Comparison of ENCODE assay signal across 22 cellular contexts in the genomic region with DNA sequence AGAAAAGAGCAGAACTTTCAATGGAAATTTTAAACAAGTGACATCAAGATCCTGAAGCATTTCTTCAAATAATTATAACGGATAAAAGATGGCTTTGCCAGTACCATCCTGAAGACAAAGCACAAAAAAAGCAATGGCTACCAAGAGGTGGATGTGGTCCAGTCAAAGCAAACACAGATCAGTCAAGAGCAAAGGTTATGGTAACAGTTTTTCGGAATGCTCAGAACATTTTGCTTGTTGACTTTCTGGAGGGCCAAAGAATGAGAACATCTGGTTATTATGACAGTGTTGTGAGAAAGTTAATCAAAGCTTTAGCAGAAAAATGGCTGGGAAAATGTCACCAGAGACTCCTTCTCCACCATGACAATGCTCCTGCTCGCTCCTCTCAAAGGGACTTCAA. TPM values are rescaled to one million over a fixed set of nuclear protein-coding genes. Genes with fewer than 3 reads are reported as not detected.
DNase-seq lines count a peak whose midpoint lies in the region; ATAC-seq, FAIRE-seq and TF ChIP-seq lines count a peak whose summit lies in the region.
"Had no signal": no experiment of that assay in that cellular context is flagged by ENCODE, and none has a peak within 500 bp of the region (broad histone marks: within the 10 kb centered on the region; RNA-seq: fewer than 3 reads in every experiment).

No MANE protein-coding gene starts in this region.

- H2BK5ac ChIP-seq in mesenchymal stem cell (ENCODE audit: low read depth, low read length, poor library complexity, severe bottlenecking): no peak overlapping the region

- ATAC-seq in stimulated activated naive B cell treated with anti-CD40 and anti-IgM and Interleukin-4, amounts not matched to agents 10 μg/mL and 1 μg/mL and 100 μg/mL, for 72 hours (replicated peaks): no peak
- ATAC-seq: GM12878, Right ventricle myocardium inferior had no signal

- H3K27ac ChIP-seq in astrocyte (ENCODE audit: low read depth, low read length) (no peak overlapping the region), esophagus muscularis mucosa (replicated peaks in 1 of 4) (no peak overlapping the region), mesenchymal stem cell (ENCODE audit: low read length, poor library complexity, severe bottlenecking) (no peak overlapping the region)
- H3K27ac ChIP-seq: BLaER1 treated with 17β-estradiol and CSF1 and Interleukin-3, amounts not matched to agents 10 nM and 100 nM; Peyer's patch had no signal

- no peak overlapping the region for H2AK5ac ChIP-seq in mesenchymal stem cell (ENCODE audit: low read length, severe bottlenecking)

- peaks cover 16% of the 10 kb centered on the region for H3K4me1 ChIP-seq in astrocyte (ENCODE audit: insufficient read depth, low read length)
- H3K4me1 ChIP-seq in esophagus muscularis mucosa: peaks cover 0 to 18% (median 14%) of the 10 kb centered on the region in 4 donors
- H3K4me1 ChIP-seq in mesenchymal stem cell (ENCODE audit: control insufficient read depth, insufficient read depth, low read depth, low read length): peaks cover 24% of the 10 kb centered on the region
- H3K4me1 ChIP-seq: Peyer's patch had no signal

- H3K36me3 ChIP-seq in astrocyte (ENCODE audit: insufficient read depth, low read length) (peaks cover 26% of the 10 kb centered on the region), esophagus muscularis mucosa (peaks cover 0 to 4% (median 0%) of the 10 kb centered on the region in 4 donors), mesenchymal stem cell (ENCODE audit: control insufficient read depth in 1 of 2, insufficient read depth in 2 of 2, low read depth in 1 of 2, low read length in 2 of 2) (peaks cover 0 to 72% of the 10 kb centered on the region in 2 experiments)
- H3K36me3 ChIP-seq: BLaER1 treated with 17β-estradiol and CSF1 and Interleukin-3, amounts not matched to agents 10 nM and 100 nM; Peyer's patch had no signal

- no peaks in the 10 kb centered on the region for H3K9me3 Mint-ChIP-seq in astrocyte (ENCODE audit: unreplicated experiment)
- H3K9me3 Mint-ChIP-seq in stimulated activated naive B cell treated with anti-CD40 and anti-IgM and Interleukin-4, amounts not matched to agents 10 μg/mL and 1 μg/mL and 100 μg/mL, for 72 hours: no peaks in the 10 kb centered on the region
- H3K9me3 Mint-ChIP-seq: CD8-positive, alpha-beta memory T cell; H9 had no signal

- no peak overlapping the region for H3K4me3 Mint-ChIP-seq in astrocyte (ENCODE audit: unreplicated experiment)
- H3K4me3 Mint-ChIP-seq in stimulated activated naive B cell treated with anti-CD40 and anti-IgM and Interleukin-4, amounts not matched to agents 10 μg/mL and 1 μg/mL and 100 μg/mL, for 72 hours: no peak overlapping the region
- H3K4me3 Mint-ChIP-seq: CD8-positive, alpha-beta memory T cell; H9 had no signal

- no peak overlapping the region for H4K91ac ChIP-seq in mesenchymal stem cell (ENCODE audit: low read length)

- intact Hi-C loops in esophagus muscularis mucosa (cut with DNase I): loop anchor here (10.0 kb wide), 1 partner anchor 246 kb away; no protein-coding TSS in a partner anchor

- H3K14ac ChIP-seq in mesenchymal stem cell (ENCODE audit: low read length in 2 of 2): no peak overlapping the region

- no peak overlapping the region for H2AFZ ChIP-seq in astrocyte (ENCODE audit: low read depth, low read length)
- H2AFZ ChIP-seq in mesenchymal stem cell (ENCODE audit: low read depth, low read length): no peak overlapping the region

- in situ Hi-C loops in G401 (cut with HindIII; ENCODE audit: low sequenced_read_pairs): no loop called here
- in situ Hi-C loops in ACHN (cut with HindIII; ENCODE audit: low pct_ligation_motif_present, low pct_unique_long_range_greater_than_20kb, low sequenced_read_pairs): no loop called here

- WGBS in esophagus muscularis mucosa: 52% methylated on average over 3 of the region's 3 CpGs
- WGBS in mesenchymal stem cell: 58% methylated on average over 2 of the region's 3 CpGs

- H2BK15ac ChIP-seq in mesenchymal stem cell (ENCODE audit: low read depth, poor library complexity, severe bottlenecking): no peak overlapping the region

- H3K9me3 ChIP-seq in astrocyte (ENCODE audit: insufficient read depth, low read depth, low read length) (no peaks in the 10 kb centered on the region), esophagus muscularis mucosa (no peaks in the 10 kb centered on the region), mesenchymal stem cell (ENCODE audit: control insufficient read depth, low read length) (no peaks in the 10 kb centered on the region)
- H3K9me3 ChIP-seq: BLaER1 treated with 17β-estradiol and CSF1 and Interleukin-3, amounts not matched to agents 10 nM and 100 nM; MG63; Peyer's patch had no signal

- no peak overlapping the region for H2BK120ac ChIP-seq in mesenchymal stem cell (ENCODE audit: low read depth, low read length)

- H3K27me3 ChIP-seq in astrocyte (ENCODE audit: insufficient read depth, low read length): no peaks in the 10 kb centered on the region
- H3K27me3 ChIP-seq in esophagus muscularis mucosa: peaks cover 0 to 10% (median 0%) of the 10 kb centered on the region in 4 donors
- H3K27me3 ChIP-seq in mesenchymal stem cell (ENCODE audit: control insufficient read depth in 1 of 2, insufficient read depth in 1 of 2, low read length in 2 of 2): peaks cover 0 to under 1% of the 10 kb centered on the region in 2 experiments
- H3K27me3 ChIP-seq: BLaER1 treated with 17β-estradiol and CSF1 and Interleukin-3, amounts not matched to agents 10 nM and 100 nM; MG63; Peyer's patch had no signal

- no peaks in the 10 kb centered on the region for H3K79me2 ChIP-seq in astrocyte (ENCODE audit: insufficient read depth, low read length)

- no peak for DNase-seq in astrocyte (ENCODE audit: low read depth)
- DNase-seq in esophagus muscularis mucosa (ENCODE audit: extremely low spot score): peak; percentile 39
- peak; percentile 50 for DNase-seq in mesenchymal stem cell
- DNase-seq in stimulated activated naive B cell treated with anti-CD40 and anti-IgM and Interleukin-4, amounts not matched to agents 10 μg/mL and 1 μg/mL and 100 μg/mL, for 72 hours: no peak
- no peak for DNase-seq in glomerular visceral epithelial cell (ENCODE audit: extremely low spot score)
- no peak for DNase-seq in G401 (ENCODE audit: low spot score)
- DNase-seq in ACHN: no peak
- DNase-seq: CD8-positive, alpha-beta memory T cell; DMS79 treated with DMSO at 0.1 percent for 48 hours; GDM1; H9; Karpas-422; MG63; NCI-H1092; NCI-H146; NCI-H2081; NCI-H524 treated with DMSO at 0.1 percent for 48 hours had no signal

- H3K4me2 ChIP-seq in astrocyte (ENCODE audit: low read length) (no peak overlapping the region), mesenchymal stem cell (ENCODE audit: low read length, poor library complexity, severe bottlenecking) (no peak overlapping the region)
- H3K4me2 ChIP-seq: BLaER1 treated with 17β-estradiol and CSF1 and Interleukin-3, amounts not matched to agents 10 nM and 100 nM had no signal

- H4K20me1 ChIP-seq in astrocyte (ENCODE audit: insufficient read depth, low read length): peaks cover 6% of the 10 kb centered on the region
- H4K20me1 ChIP-seq: BLaER1 treated with 17β-estradiol and CSF1 and Interleukin-3, amounts not matched to agents 10 nM and 100 nM had no signal

- no peak for TF ChIP-seq EP300 in esophagus muscularis mucosa (IDR thresholded peaks at IDR 0.05)

- TF ChIP-seq CTCF in astrocyte (IDR thresholded peaks at IDR 0.05; ENCODE audit: insufficient read depth, low read depth, low read length) (no peak), esophagus muscularis mucosa (IDR thresholded peaks at IDR 0.05) (no peak)

- no peaks in the 10 kb centered on the region for H3K27me3 Mint-ChIP-seq in astrocyte (ENCODE audit: low read depth, unreplicated experiment)
- peaks cover 0 to 14% of the 10 kb centered on the region in 2 donors for H3K27me3 Mint-ChIP-seq in stimulated activated naive B cell treated with anti-CD40 and anti-IgM and Interleukin-4, amounts not matched to agents 10 μg/mL and 1 μg/mL and 100 μg/mL, for 72 hours

- TF ChIP-seq POLR2A in esophagus muscularis mucosa (IDR thresholded peaks at IDR 0.05; ENCODE audit: low read depth): no peak

- FAIRE-seq in astrocyte (lab: Jason Lieb, UNC): no peak
- FAIRE-seq: D721Med, GM12878 had no signal

- no peak overlapping the region for H3K4ac ChIP-seq in mesenchymal stem cell (ENCODE audit: low read depth in 1 of 2, low read length in 2 of 2)

- no peak overlapping the region for H3K23ac ChIP-seq in mesenchymal stem cell (ENCODE audit: low read length in 2 of 2)

- no peak overlapping the region for H2BK12ac ChIP-seq in mesenchymal stem cell (ENCODE audit: low read length in 2 of 2)

- H3K4me1 Mint-ChIP-seq in astrocyte (ENCODE audit: low read depth, unreplicated experiment): peaks cover 41% of the 10 kb centered on the region
- peaks cover 6 to 19% of the 10 kb centered on the region in 2 donors for H3K4me1 Mint-ChIP-seq in stimulated activated naive B cell treated with anti-CD40 and anti-IgM and Interleukin-4, amounts not matched to agents 10 μg/mL and 1 μg/mL and 100 μg/mL, for 72 hours

- peak overlapping the region; percentile 53 for H3K27ac Mint-ChIP-seq in astrocyte (ENCODE audit: unreplicated experiment)
- no peak overlapping the region for H3K27ac Mint-ChIP-seq in stimulated activated naive B cell treated with anti-CD40 and anti-IgM and Interleukin-4, amounts not matched to agents 10 μg/mL and 1 μg/mL and 100 μg/mL, for 72 hours
- H3K27ac Mint-ChIP-seq: H9 had no signal

- no peak overlapping the region for H3K18ac ChIP-seq in mesenchymal stem cell (ENCODE audit: low read depth in 1 of 2, low read length in 2 of 2)

- peaks cover 38% of the 10 kb centered on the region for H3K36me3 Mint-ChIP-seq in astrocyte (ENCODE audit: low read depth, unreplicated experiment)
- H3K36me3 Mint-ChIP-seq in stimulated activated naive B cell treated with anti-CD40 and anti-IgM and Interleukin-4, amounts not matched to agents 10 μg/mL and 1 μg/mL and 100 μg/mL, for 72 hours: peaks cover 0 to 6% of the 10 kb centered on the region in 2 donors
- H3K36me3 Mint-ChIP-seq: CD8-positive, alpha-beta memory T cell had no signal

- H4K8ac ChIP-seq in mesenchymal stem cell (ENCODE audit: low read length): no peak overlapping the region

- H3K79me1 ChIP-seq in mesenchymal stem cell (replicated peaks; ENCODE audit: low read length, poor library complexity, severe bottlenecking): peaks cover 14% of the 10 kb centered on the region

- H3K4me3 ChIP-seq in astrocyte (ENCODE audit: insufficient read depth, low read depth, low read length) (no peak overlapping the region), esophagus muscularis mucosa (no peak overlapping the region), mesenchymal stem cell (ENCODE audit: insufficient read depth in 1 of 2, low read depth in 1 of 2, low read length in 2 of 2) (no peak overlapping the region)
- H3K4me3 ChIP-seq: BLaER1 treated with 17β-estradiol and CSF1 and Interleukin-3, amounts not matched to agents 10 nM and 100 nM; GM12878; MG63; Peyer's patch had no signal

- H3K9ac ChIP-seq in astrocyte (ENCODE audit: low read length) (no peak overlapping the region), mesenchymal stem cell (ENCODE audit: low read length) (no peak overlapping the region)
- H3K9ac ChIP-seq: BLaER1 treated with 17β-estradiol and CSF1 and Interleukin-3, amounts not matched to agents 10 nM and 100 nM had no signal

RNA-seq across cellular contexts. Expression of gene FEM1B, which starts 31.5 kb away (rescaled TPM):
- total RNA-seq in astrocyte (38.6 and 49.5 TPM in 2 replicates), esophagus muscularis mucosa (10 to 100 TPM; 53.1 to 71.5 (median 56.5) TPM)
- 28.3 TPM for polyA plus RNA-seq in mesenchymal stem cell (2013, experiment 1 of 2)
- 28.2 TPM for polyA plus RNA-seq in mesenchymal stem cell (2013, experiment 2 of 2)
- total RNA-seq in G401 (2014; rRNA removed; shearing (Covaris generic)): 39.0 and 51.5 TPM in 2 replicates

Comparison
In these comparisons a context has a peak if more than half of its experiments do, and no peak if none do; other contexts are left out.
1. DNase-seq: peak in esophagus muscularis mucosa (single experiment) and mesenchymal stem cell (single experiment); none in astrocyte (single experiment), stimulated activated naive B cell treated with anti-CD40 and anti-IgM and Interleukin-4, amounts not matched to agents 10 μg/mL and 1 μg/mL and 100 μg/mL, for 72 hours (single experiment), glomerular visceral epithelial cell (single experiment), G401 (single experiment) and ACHN (single experiment).